In the genomic region with DNA sequence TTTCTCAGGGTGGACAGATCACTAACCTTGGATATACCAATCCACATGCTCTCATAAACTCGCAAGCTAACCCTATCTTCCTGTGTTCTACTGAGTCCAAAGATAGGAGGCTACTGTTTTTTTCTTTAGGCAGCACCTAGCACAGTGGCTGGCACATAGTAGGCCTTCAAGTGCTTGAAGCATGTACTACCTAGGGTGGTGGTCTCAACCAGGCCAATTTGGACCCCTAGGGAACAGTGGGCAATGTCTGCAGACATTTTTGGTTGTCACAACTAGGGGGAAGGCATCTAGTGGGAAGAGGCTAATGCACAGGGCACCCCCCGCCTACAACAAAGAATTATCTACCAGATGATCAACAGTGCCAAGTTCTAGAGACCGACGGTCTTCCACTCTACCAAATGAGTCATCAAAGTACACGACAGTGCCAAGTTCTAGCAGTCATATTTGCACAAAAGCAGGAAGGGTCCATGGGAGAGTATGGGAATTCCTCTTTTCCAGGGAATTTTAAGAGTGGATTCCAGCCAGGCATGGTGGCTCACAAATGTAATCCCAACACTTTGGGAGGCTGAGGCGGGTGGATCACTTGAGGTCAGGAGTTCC, we compare ENCODE assay signal across 1 cellular context.
A peak's percentile ranks its signal among the peaks of the same experiment; 100 is the strongest.
TF ChIP-seq lines count a peak whose summit lies in the region.

No MANE protein-coding gene starts in this region.

TF ChIP-seq in HepG2, 621 proteins besides CTCF, POLR2A, EP300 and RAD21 (continued from another document):
- TF ChIP-seq, protein P1, sequence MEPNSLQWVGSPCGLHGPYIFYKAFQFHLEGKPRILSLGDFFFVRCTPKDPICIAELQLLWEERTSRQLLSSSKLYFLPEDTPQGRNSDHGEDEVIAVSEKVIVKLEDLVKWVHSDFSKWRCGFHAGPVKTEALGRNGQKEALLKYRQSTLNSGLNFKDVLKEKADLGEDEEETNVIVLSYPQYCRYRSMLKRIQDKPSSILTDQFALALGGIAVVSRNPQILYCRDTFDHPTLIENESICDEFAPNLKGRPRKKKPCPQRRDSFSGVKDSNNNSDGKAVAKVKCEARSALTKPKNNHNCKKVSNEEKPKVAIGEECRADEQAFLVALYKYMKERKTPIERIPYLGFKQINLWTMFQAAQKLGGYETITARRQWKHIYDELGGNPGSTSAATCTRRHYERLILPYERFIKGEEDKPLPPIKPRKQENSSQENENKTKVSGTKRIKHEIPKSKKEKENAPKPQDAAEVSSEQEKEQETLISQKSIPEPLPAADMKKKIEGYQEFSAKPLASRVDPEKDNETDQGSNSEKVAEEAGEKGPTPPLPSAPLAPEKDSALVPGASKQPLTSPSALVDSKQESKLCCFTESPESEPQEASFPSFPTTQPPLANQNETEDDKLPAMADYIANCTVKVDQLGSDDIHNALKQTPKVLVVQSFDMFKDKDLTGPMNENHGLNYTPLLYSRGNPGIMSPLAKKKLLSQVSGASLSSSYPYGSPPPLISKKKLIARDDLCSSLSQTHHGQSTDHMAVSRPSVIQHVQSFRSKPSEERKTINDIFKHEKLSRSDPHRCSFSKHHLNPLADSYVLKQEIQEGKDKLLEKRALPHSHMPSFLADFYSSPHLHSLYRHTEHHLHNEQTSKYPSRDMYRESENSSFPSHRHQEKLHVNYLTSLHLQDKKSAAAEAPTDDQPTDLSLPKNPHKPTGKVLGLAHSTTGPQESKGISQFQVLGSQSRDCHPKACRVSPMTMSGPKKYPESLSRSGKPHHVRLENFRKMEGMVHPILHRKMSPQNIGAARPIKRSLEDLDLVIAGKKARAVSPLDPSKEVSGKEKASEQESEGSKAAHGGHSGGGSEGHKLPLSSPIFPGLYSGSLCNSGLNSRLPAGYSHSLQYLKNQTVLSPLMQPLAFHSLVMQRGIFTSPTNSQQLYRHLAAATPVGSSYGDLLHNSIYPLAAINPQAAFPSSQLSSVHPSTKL (CRISPR knock-in tag; IDR thresholded peaks at IDR 0.05) = peak; percentile 79
- TF ChIP-seq RELA (CRISPR knock-in tag; IDR thresholded peaks at IDR 0.05) = no peak
- TF ChIP-seq ETV5 (CRISPR knock-in tag; IDR thresholded peaks at IDR 0.05; ENCODE audit: borderline replicate concordance) = peak; percentile 61; the same call in 1 of the 2 replicates
- no peak for TF ChIP-seq SETDB1 (CRISPR knock-in tag; IDR thresholded peaks at IDR 0.05; ENCODE audit: borderline replicate concordance)
- TF ChIP-seq AGO1 (IDR thresholded peaks at IDR 0.05; ENCODE audit: low read depth, low read length, poor library complexity, severe bottlenecking) = no peak
- TF ChIP-seq TEAD3 (CRISPR knock-in tag; optimal IDR thresholded peaks at IDR 0.05; ENCODE audit: borderline replicate concordance) = peak; percentile 56
- peak; percentile 18 for TF ChIP-seq XRCC5 (optimal IDR thresholded peaks at IDR 0.05; ENCODE audit: low read length)
- no peak for TF ChIP-seq KDM5B (CRISPR knock-in tag; IDR thresholded peaks at IDR 0.05; ENCODE audit: borderline replicate concordance)
- TF ChIP-seq NFKBIZ (CRISPR knock-in tag; IDR thresholded peaks at IDR 0.05) = peak; percentile 39; the same call in 1 of the 2 replicates
- TF ChIP-seq HMG20A (CRISPR knock-in tag; IDR thresholded peaks at IDR 0.05; ENCODE audit: borderline replicate concordance) = peak; percentile 83; the same call in 1 of the 2 replicates
- TF ChIP-seq, protein P2, sequence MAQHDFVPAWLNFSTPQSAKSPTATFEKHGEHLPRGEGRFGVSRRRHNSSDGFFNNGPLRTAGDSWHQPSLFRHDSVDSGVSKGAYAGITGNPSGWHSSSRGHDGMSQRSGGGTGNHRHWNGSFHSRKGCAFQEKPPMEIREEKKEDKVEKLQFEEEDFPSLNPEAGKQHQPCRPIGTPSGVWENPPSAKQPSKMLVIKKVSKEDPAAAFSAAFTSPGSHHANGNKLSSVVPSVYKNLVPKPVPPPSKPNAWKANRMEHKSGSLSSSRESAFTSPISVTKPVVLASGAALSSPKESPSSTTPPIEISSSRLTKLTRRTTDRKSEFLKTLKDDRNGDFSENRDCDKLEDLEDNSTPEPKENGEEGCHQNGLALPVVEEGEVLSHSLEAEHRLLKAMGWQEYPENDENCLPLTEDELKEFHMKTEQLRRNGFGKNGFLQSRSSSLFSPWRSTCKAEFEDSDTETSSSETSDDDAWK (CRISPR knock-in tag; IDR thresholded peaks at IDR 0.05) = no peak
- TF ChIP-seq, protein P3, sequence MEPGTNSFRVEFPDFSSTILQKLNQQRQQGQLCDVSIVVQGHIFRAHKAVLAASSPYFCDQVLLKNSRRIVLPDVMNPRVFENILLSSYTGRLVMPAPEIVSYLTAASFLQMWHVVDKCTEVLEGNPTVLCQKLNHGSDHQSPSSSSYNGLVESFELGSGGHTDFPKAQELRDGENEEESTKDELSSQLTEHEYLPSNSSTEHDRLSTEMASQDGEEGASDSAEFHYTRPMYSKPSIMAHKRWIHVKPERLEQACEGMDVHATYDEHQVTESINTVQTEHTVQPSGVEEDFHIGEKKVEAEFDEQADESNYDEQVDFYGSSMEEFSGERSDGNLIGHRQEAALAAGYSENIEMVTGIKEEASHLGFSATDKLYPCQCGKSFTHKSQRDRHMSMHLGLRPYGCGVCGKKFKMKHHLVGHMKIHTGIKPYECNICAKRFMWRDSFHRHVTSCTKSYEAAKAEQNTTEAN (CRISPR knock-in tag; conservative IDR thresholded peaks at IDR 0.05) = 0 out of 2 replicates have a peak, but pooled peaks have one; percentile 48
